8 cellular contexts compared by ENCODE assay signal in genomic region chr11:8682219-8683114, GRCh38. TPM values are rescaled to one million over a fixed set of nuclear protein-coding genes. Genes with fewer than 3 reads are reported as not detected.
DNase-seq lines count a peak whose midpoint lies in the region; ATAC-seq and TF ChIP-seq lines count a peak whose summit lies in the region.

TSS of gene RPL27A (plus strand) at chr11:8682792. CDS start at chr11:8682814, 22 bp downstream.
TSS of gene TRIM66 (minus strand) at chr11:8682665. CDS start at chr11:8672274, 10,391 bp downstream.

- H3K4me2 ChIP-seq in SK-N-SH, result peak within 1 kb of the TSS; percentile 89

- POLR2A ChIA-PET in GM10248 (lab: Yijun Ruan, JAX), result interaction anchor here (0.8 to 1.6 kb wide), 3 partner anchors 9 to 21 kb away, joined by 3 to 9 read pairs (median 3); no protein-coding TSS in a partner anchor
- POLR2A ChIA-PET in SK-N-SH (lab: Yijun Ruan, JAX), result interaction anchor here (0.6 to 2.6 kb wide), 15 partner anchors 9 to 282 kb away, joined by 3 to 11 read pairs (median 3); partner anchors contain the start of gene STK33

- ATAC-seq in HG02610 (IDR thresholded peaks at IDR 0.05; ENCODE audit: unreplicated experiment) (peak; percentile 96), omental fat pad (ENCODE audit: low FRiP score) (peak; percentile 97)

- H3K36me3 ChIP-seq in SK-N-SH (replicated peaks in 1 of 2; ENCODE audit: control insufficient read depth in 1 of 2, insufficient read depth in 2 of 2, low read length in 1 of 2), result peaks cover 50 to 53% of the 10 kb centered on the region in 2 experiments

- H3K9me3 ChIP-seq in SK-N-SH, result no peaks in the 10 kb centered on the region

- DNase-seq in GM10248 (ENCODE audit: extremely low spot score) (peak; percentile 94), NCI-H1092 (lab: John Stamatoyannopoulos, UW) (peak; percentile 95), SK-N-SH (peak; percentile 93), globus pallidus (ENCODE audit: low spot score) (peak; percentile 95), omental fat pad (ENCODE audit: low spot score) (peak; percentile 97)
- peak; percentile 99 for DNase-seq in activated naive CD4-positive, alpha-beta T cell treated with anti-CD3 and anti-CD28 coated beads, Interleukin-2, amount 50 U/mL, for 16 hours

- 2% methylated on average over 29 of the region's 73 CpGs for WGBS in SK-N-SH (ENCODE audit: low lambda C conversion rate)

- CTCF ChIA-PET in GM10248 (lab: Yijun Ruan, JAX), result interaction anchor here (1.6 to 1.7 kb wide), 3 partner anchors 15 to 419 kb away, joined by 3 to 5 read pairs (median 5); partner anchors contain the start of gene LMO1
- CTCF ChIA-PET in SK-N-SH (lab: Yijun Ruan, JAX), result interaction anchor here (1.0 to 1.6 kb wide), 4 partner anchors 116 to 419 kb away, joined by 3 read pairs; partner anchors contain the start of gene LMO1

- no peak for TF ChIP-seq RAD21 in SK-N-SH (IDR thresholded peaks at IDR 0.05; ENCODE audit: low read length)

- no peak for TF ChIP-seq CTCF in GM10248 (IDR thresholded peaks at IDR 0.05; ENCODE audit: control extremely low read depth, extremely low read depth, low read depth, missing control alignments)
- TF ChIP-seq CTCF in SK-N-SH (IDR thresholded peaks at IDR 0.05), result no peak; the same call in 1 of the 2 replicates
- no peak for TF ChIP-seq CTCF in omental fat pad (IDR thresholded peaks at IDR 0.05)

- TF ChIP-seq EP300 in SK-N-SH (IDR thresholded peaks at IDR 0.05; ENCODE audit: borderline replicate concordance in 1 of 2, low read depth in 1 of 2, low read length in 1 of 2), result no peak

- H3K4me3 ChIP-seq in SK-N-SH (ENCODE audit: low read depth in 2 of 2, low read length in 1 of 2), result peak within 1 kb of the TSS; percentile 95 to 99

- peak within 1 kb of the TSS; percentile 90 to 95 for H3K27ac ChIP-seq in SK-N-SH (ENCODE audit: low read depth in 2 of 2, low read length in 1 of 2)
- H3K27ac ChIP-seq in temporal lobe (ENCODE audit: low read depth, low read length), result peak within 1 kb of the TSS; percentile 70

- peaks cover 37% of the 10 kb centered on the region for H3F3A ChIP-seq in SK-N-SH (replicated peaks; ENCODE audit: insufficient read depth)

- peak within 1 kb of the TSS; percentile 100 for H3K9ac ChIP-seq in SK-N-SH

- peaks cover 13 to 21% of the 10 kb centered on the region in 2 experiments; a peak in 2 of 4 replicates for H3K4me1 ChIP-seq in SK-N-SH (ENCODE audit: control insufficient read depth in 1 of 2, insufficient read depth in 2 of 2, low read depth in 1 of 2, low read length in 1 of 2)

- peaks cover 15% of the 10 kb centered on the region for H4K20me1 ChIP-seq in SK-N-SH (ENCODE audit: insufficient read depth)

- H3K9me2 ChIP-seq in SK-N-SH, result no peaks in the 10 kb centered on the region

- H3K27me3 ChIP-seq in SK-N-SH (ENCODE audit: insufficient read depth), result no peaks in the 10 kb centered on the region

- no peak within 1 kb of the TSS for H2AFZ ChIP-seq in SK-N-SH (ENCODE audit: low read depth)

- H3K79me2 ChIP-seq in SK-N-SH (ENCODE audit: insufficient read depth), result peaks cover 51% of the 10 kb centered on the region

TF ChIP-seq in SK-N-SH, 30 proteins besides CTCF, POLR2A, EP300 and RAD21 (continues in another document):
- peak; percentile 11; the same call in 1 of the 2 replicates for TF ChIP-seq JUND (IDR thresholded peaks at IDR 0.05)
- TF ChIP-seq MAX (IDR thresholded peaks at IDR 0.05; ENCODE audit: low read depth), result no peak
- no peak for TF ChIP-seq NFIC (IDR thresholded peaks at IDR 0.05; ENCODE audit: borderline replicate concordance)
- no peak for TF ChIP-seq MEF2A (IDR thresholded peaks at IDR 0.05; ENCODE audit: borderline replicate concordance, low read depth)
- peak; percentile 63; the same call in 1 of the 2 replicates for TF ChIP-seq SIN3A (IDR thresholded peaks at IDR 0.05; ENCODE audit: borderline replicate concordance, low read depth, low read length)
- TF ChIP-seq REST (IDR thresholded peaks at IDR 0.05; ENCODE audit: low read depth, low read length), result peak; percentile 33; the same call in 1 of the 2 replicates
- TF ChIP-seq YY1 (IDR thresholded peaks at IDR 0.05; ENCODE audit: low read depth), result peak; percentile 59
- no peak for TF ChIP-seq PBX3 (IDR thresholded peaks at IDR 0.05)
- no peak for TF ChIP-seq TEAD4 (IDR thresholded peaks at IDR 0.05; ENCODE audit: borderline replicate concordance, insufficient read depth)
- TF ChIP-seq ZBTB33 (IDR thresholded peaks at IDR 0.05; ENCODE audit: borderline replicate concordance, low read depth), result peak; percentile 98
- TF ChIP-seq NRF1 (IDR thresholded peaks at IDR 0.05; ENCODE audit: low read depth, low read length), result no peak
- TF ChIP-seq EZH2phosphoT487 (IDR thresholded peaks at IDR 0.05; ENCODE audit: borderline replicate concordance, low read depth), result no peak
- peak; percentile 54; the same call in 1 of the 2 replicates for TF ChIP-seq FOXJ3 (CRISPR knock-in tag; IDR thresholded peaks at IDR 0.05)
- TF ChIP-seq RXRA (IDR thresholded peaks at IDR 0.05; ENCODE audit: borderline replicate concordance, low read depth), result no peak
- TF ChIP-seq GATA2 (CRISPR knock-in tag; IDR thresholded peaks at IDR 0.05), result no peak
- peak; percentile 100 for TF ChIP-seq CHD2 (IDR thresholded peaks at IDR 0.05; ENCODE audit: low read length, partially characterized antibody)
- no peak for TF ChIP-seq USF1 (IDR thresholded peaks at IDR 0.05; ENCODE audit: borderline replicate concordance, low read depth)
- peak; percentile 84 for TF ChIP-seq GABPA (IDR thresholded peaks at IDR 0.05; ENCODE audit: low read depth)

RNA-seq across cellular contexts. Expression of gene RPL27A, which starts in this region (rescaled TPM):
- 752 and 1,162 TPM in 2 replicates for polyA plus RNA-seq in SK-N-SH (2012; rRNA removed)
- polyA plus RNA-seq in SK-N-SH (2012; cell fraction: cytosol; rRNA removed), result 1,039 and 1,258 TPM in 2 replicates
- 308 and 341 TPM in 2 replicates for polyA plus RNA-seq in SK-N-SH (2012; cell fraction: nucleus; rRNA removed)
- total RNA-seq in omental fat pad (100 to 1,000 TPM; 635 to 791 (median 757) TPM), temporal lobe (526 TPM)

RNA-seq across cellular contexts. Expression of gene TRIM66, which starts in this region (rescaled TPM):
- 6.4 and 8.0 TPM in 2 replicates for polyA plus RNA-seq in SK-N-SH (2012; rRNA removed)
- 2.5 and 2.7 TPM in 2 replicates for polyA plus RNA-seq in SK-N-SH (2012; cell fraction: cytosol; rRNA removed)
- polyA plus RNA-seq in SK-N-SH (2012; cell fraction: nucleus; rRNA removed), result 44.1 and 62.7 TPM in 2 replicates
- total RNA-seq in omental fat pad (10 to 100 TPM in 1 of 4 donors, 1 to 10 TPM in 3; 3.7 to 11.3 (median 5.1) TPM), temporal lobe (1.2 TPM)

Comparison
In these comparisons a context has a peak if more than half of its experiments do, and no peak if none do; other contexts are left out.
1. Peak in every context shown above with its lines: DNase-seq, ATAC-seq, H3K4me3 ChIP-seq and H3K27ac ChIP-seq.